7 cellular contexts compared by ENCODE assay signal in the genomic region with DNA sequence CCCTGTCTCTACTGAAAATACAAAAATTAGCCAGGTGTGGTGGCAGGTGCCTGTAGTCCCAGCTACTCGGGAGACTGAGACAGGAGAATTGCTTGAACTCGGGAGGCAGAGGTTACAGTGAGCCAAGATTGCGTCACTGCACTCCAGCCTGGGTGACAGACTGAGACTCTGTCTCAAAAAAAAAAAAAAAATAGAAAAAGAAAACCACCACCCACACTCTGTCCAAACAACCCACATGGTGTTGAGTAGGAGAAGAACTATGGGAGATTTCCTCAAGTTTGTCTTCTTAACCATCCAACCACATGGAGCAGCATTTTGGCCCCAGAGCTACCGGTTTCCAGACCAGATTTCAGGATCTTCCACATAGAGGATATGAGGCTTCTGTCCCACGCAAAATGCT.
DNase-seq lines count a peak whose midpoint lies in the region; TF ChIP-seq lines count a peak whose summit lies in the region.
"Not testable (repeated sequence)": the region's sequence is repeated elsewhere in the genome, so short reads cannot be mapped to it uniquely, and the experiment has no call there.

No MANE protein-coding gene starts in this region.

- TF ChIP-seq CTCF in HEK293 (tag by site-specific recombination; IDR thresholded peaks at IDR 0.05); NB4 (IDR thresholded peaks at IDR 0.05; ENCODE audit: low read depth, low read length); choroid plexus epithelial cell (conservative IDR thresholded peaks at IDR 0.05; ENCODE audit: low read depth, low read length); osteoblast (IDR thresholded peaks at IDR 0.05; ENCODE audit: extremely low read depth, low read depth, low read length): not testable (repeated sequence)

- not testable (repeated sequence) for H3K9me3 ChIP-seq in HEK293 (ENCODE audit: control insufficient read depth, insufficient read depth, low read depth, low read length); osteoblast (ENCODE audit: low read depth, low read length)

- POLR2A ChIA-PET in HEK293 (lab: Yijun Ruan, JAX): not testable (repeated sequence)

- DNase-seq in CD1c-positive myeloid dendritic cell (ENCODE audit: extremely low spot score) (peak; percentile 19), NB4 (ENCODE audit: low read depth) (peak; percentile 15), choroid plexus epithelial cell (ENCODE audit: low read depth) (peak; percentile 78), hepatic stellate cell (ENCODE audit: low spot score) (peak; percentile 48), stromal cell of bone marrow (ENCODE audit: low read depth) (peak; percentile 60)
- not testable (repeated sequence) for DNase-seq in osteoblast (ENCODE audit: insufficient read length, low spot score, missing footprints)

- H3K4me2 ChIP-seq in osteoblast (ENCODE audit: insufficient read depth, low read length): not testable (repeated sequence)

- not testable (repeated sequence) for H3K36me3 ChIP-seq in HEK293 (ENCODE audit: control insufficient read depth in 2 of 2, insufficient read depth in 1 of 2, low read length in 2 of 2); osteoblast (ENCODE audit: insufficient read depth, low read length)

- CTCF ChIA-PET in HEK293 (lab: Yijun Ruan, JAX): interaction anchor here (0.6 kb wide), 1 partner anchor 99 kb away, joined by 3 read pairs; no protein-coding TSS in a partner anchor

- not testable (repeated sequence) for H3K4me3 ChIP-seq in HEK293 (ENCODE audit: low read depth, low read length); NB4 (ENCODE audit: low read depth, low read length); choroid plexus epithelial cell (ENCODE audit: low read depth, low read length); osteoblast (ENCODE audit: insufficient read depth, low read length)

- H3K79me2 ChIP-seq in osteoblast (ENCODE audit: insufficient read depth, low read length): not testable (repeated sequence)

- not testable (repeated sequence) for H3K27me3 ChIP-seq in osteoblast (ENCODE audit: insufficient read depth, low read length)

- H4K20me1 ChIP-seq in osteoblast (ENCODE audit: insufficient read depth, low read length): not testable (repeated sequence)

- not testable (repeated sequence) for H3K27ac ChIP-seq in HEK293 (ENCODE audit: extremely low read depth, low read depth, low read length)
- H3K27ac ChIP-seq in osteoblast (ENCODE audit: low read depth, low read length): peak overlapping the region; percentile 46

- TF ChIP-seq POLR2A in NB4 (IDR thresholded peaks at IDR 0.05; ENCODE audit: extremely low read depth, insufficient read length): not testable (repeated sequence)

- peak overlapping the region; percentile 28 for H2AFZ ChIP-seq in osteoblast (ENCODE audit: low read length)

- not testable (repeated sequence) for H3K4me1 ChIP-seq in HEK293 (ENCODE audit: control insufficient read depth, insufficient read depth, low read length)
- H3K4me1 ChIP-seq in osteoblast (ENCODE audit: insufficient read depth, low read length): peaks cover 40% of the 10 kb centered on the region

TF ChIP-seq in HEK293, 187 proteins besides CTCF, POLR2A, EP300 and RAD21:
- TF ChIP-seq EGR2 (tag by site-specific recombination; IDR thresholded peaks at IDR 0.05; ENCODE audit: low read depth) (peak; percentile 71), ZFHX2 (tag by site-specific recombination; conservative IDR thresholded peaks at IDR 0.05) (peak; percentile 69)
